In genomic region chr6:79334674-79335073, GRCh38 we compare ENCODE assay signal across 23 cellular contexts.
DNase-seq lines count a peak whose midpoint lies in the region; ATAC-seq and TF ChIP-seq lines count a peak whose summit lies in the region.
"Had no signal": no experiment of that assay in that cellular context is flagged by ENCODE, and none has a peak within 500 bp of the region (broad histone marks: within the 10 kb centered on the region; RNA-seq: fewer than 3 reads in every experiment).

No MANE protein-coding gene starts in this region.

- peak; percentile 2 for ATAC-seq in GM19351 (IDR thresholded peaks at IDR 0.05; ENCODE audit: unreplicated experiment)
- ATAC-seq in HG03066 (IDR thresholded peaks at IDR 0.05; ENCODE audit: low read depth, unreplicated experiment) = peak; percentile 11
- no peak for ATAC-seq in HG03108 (IDR thresholded peaks at IDR 0.05; ENCODE audit: unreplicated experiment)
- ATAC-seq: left lobe of liver, psoas muscle had no signal

- peak; percentile 31 for TF ChIP-seq EP300 in neural cell (conservative IDR thresholded peaks at IDR 0.05; ENCODE audit: poor library complexity, severe bottlenecking)

- TF ChIP-seq RAD21 in neural cell (conservative IDR thresholded peaks at IDR 0.05) = no peak

- peaks cover 23% of the 10 kb centered on the region for H3K4me1 Mint-ChIP-seq in brain
- H3K4me1 Mint-ChIP-seq: IgD-negative memory B cell had no signal

- H3K36me3 Mint-ChIP-seq in brain = no peaks in the 10 kb centered on the region

- H4K20me1 ChIP-seq in neural cell (ENCODE audit: insufficient read depth) = no peaks in the 10 kb centered on the region

- H3K4me3 Mint-ChIP-seq in brain = peak overlapping the region in 2 of 5 experiments; percentile 11 to 49
- H3K4me3 Mint-ChIP-seq: activated naive CD4-positive, alpha-beta T cell treated with anti-CD3 and anti-CD28 coated beads for 36 hours; IgD-negative memory B cell had no signal

- no peaks in the 10 kb centered on the region for H3K79me2 ChIP-seq in neural cell (replicated peaks; ENCODE audit: insufficient read depth, low read length)

- no peaks in the 10 kb centered on the region for H3K27me3 Mint-ChIP-seq in brain

- H3K4me2 ChIP-seq in neural cell (ENCODE audit: low read length) = no peak overlapping the region

- TF ChIP-seq CTCF in brain (conservative IDR thresholded peaks at IDR 0.05) = no peak
- TF ChIP-seq CTCF in neural cell (IDR thresholded peaks at IDR 0.05; ENCODE audit: poor library complexity, severe bottlenecking) = no peak

- DNase-seq in activated effector memory CD4-positive, alpha-beta T cell treated with anti-CD3 and anti-CD28 coated beads, Interleukin-2, amount 50 U/mL, for 16 hours = no peak
- DNase-seq in NOMO-1 treated with DMSO at 0.1 percent for 48 hours (lab: John Stamatoyannopoulos, UW; ENCODE audit: unreplicated experiment) = no peak
- DNase-seq: activated CD4-positive, alpha-beta T cell treated with anti-CD3 and anti-CD28 coated beads for 48 hours; activated CD8-positive, alpha-beta memory T cell treated with anti-CD3 and anti-CD28 coated beads, Interleukin-2, amount 50 U/mL, for 4 hours; activated naive CD4-positive, alpha-beta T cell treated with anti-CD3 and anti-CD28 coated beads for 36 hours; aorta; DND-41; effector memory CD4-positive, alpha-beta T cell; glutamatergic neuron; HCEC 1CT; MG63; NCI-H1436 treated with DMSO at 0.1 percent for 48 hours; NCI-H524 treated with DMSO at 0.1 percent for 48 hours; psoas muscle; stimulated activated CD4-positive, alpha-beta T cell treated with anti-CD3 and anti-CD28 coated beads, Interleukin-4, amount 100 ng/mL, for 1 hour; stomach had no signal

- H3K27ac Mint-ChIP-seq in brain = peak overlapping the region in 3 of 5 experiments; percentile 7 to 80 (median 66)
- H3K27ac Mint-ChIP-seq: activated naive CD4-positive, alpha-beta T cell treated with anti-CD3 and anti-CD28 coated beads for 36 hours; IgD-negative memory B cell had no signal

- H3F3A ChIP-seq in neural cell (ENCODE audit: insufficient read depth, low read length, poor library complexity, severe bottlenecking) = no peaks in the 10 kb centered on the region

- no peaks in the 10 kb centered on the region for H3K9me3 Mint-ChIP-seq in brain
- H3K9me3 Mint-ChIP-seq: activated naive CD4-positive, alpha-beta T cell treated with anti-CD3 and anti-CD28 coated beads for 36 hours had no signal

- peak overlapping the region; percentile 16 for H2AFZ ChIP-seq in neural cell (ENCODE audit: low read depth, low read length)

- H3K9me3 ChIP-seq in neural cell (ENCODE audit: low read length) = no peaks in the 10 kb centered on the region
- H3K9me3 ChIP-seq: MG63, psoas muscle, stomach had no signal

- no peaks in the 10 kb centered on the region for H3K36me3 ChIP-seq in neural cell (ENCODE audit: insufficient read depth, low read length)
- H3K36me3 ChIP-seq: MG63, stomach had no signal

- H3K9me2 ChIP-seq in neural cell (ENCODE audit: insufficient read depth, low read length) = no peaks in the 10 kb centered on the region

- H3K9ac ChIP-seq in neural cell (ENCODE audit: low read length) = no peak overlapping the region

- no peaks in the 10 kb centered on the region for H3K27me3 ChIP-seq in neural cell (ENCODE audit: insufficient read depth, low read depth, low read length)
- H3K27me3 ChIP-seq: MG63, stomach had no signal

- peak overlapping the region; percentile 38 for H3K27ac ChIP-seq in neural cell (ENCODE audit: low read length)
- H3K27ac ChIP-seq: psoas muscle, stomach had no signal

- no peak overlapping the region for H3K4me3 ChIP-seq in neural cell (ENCODE audit: low read length)
- H3K4me3 ChIP-seq: MG63, psoas muscle, stomach had no signal

TF ChIP-seq in neural cell, 6 proteins besides CTCF, POLR2A, EP300 and RAD21:
- TF ChIP-seq EZH2 (IDR thresholded peaks at IDR 0.05; ENCODE audit: borderline replicate concordance, insufficient read depth, low read length, poor library complexity, severe bottlenecking) (no peak), MXI1 (conservative IDR thresholded peaks at IDR 0.05; ENCODE audit: poor library complexity, severe bottlenecking) (no peak), REST (IDR thresholded peaks at IDR 0.05; ENCODE audit: borderline replicate concordance) (no peak), SMC3 (conservative IDR thresholded peaks at IDR 0.05; ENCODE audit: poor library complexity) (no peak), POLR2AphosphoS5 (IDR thresholded peaks at IDR 0.05) (no peak), TAF1 (IDR thresholded peaks at IDR 0.05; ENCODE audit: low read depth) (no peak)
TF ChIP-seq in neural cell: peak in this region for 0.
